2 cellular contexts compared by ENCODE assay signal in genomic region chr12:14281539-14281938, GRCh38.
A peak's percentile ranks its signal among the peaks of the same experiment; 100 is the strongest.
TF ChIP-seq lines count a peak whose summit lies in the region.

No MANE protein-coding gene starts in this region.

TF ChIP-seq in IMR-90, 13 proteins besides CTCF, POLR2A, EP300 and RAD21:
- no peak for TF ChIP-seq MXI1 (IDR thresholded peaks at IDR 0.05; ENCODE audit: borderline replicate concordance, low read depth, low read length)
- no peak for TF ChIP-seq RFX5 (IDR thresholded peaks at IDR 0.05; ENCODE audit: low read depth, low read length)
- TF ChIP-seq CEBPB (IDR thresholded peaks at IDR 0.05; ENCODE audit: low read depth, low read length): no peak
- no peak for TF ChIP-seq FOS (IDR thresholded peaks at IDR 0.05; ENCODE audit: low read depth, low read length)
- TF ChIP-seq, protein P1, sequence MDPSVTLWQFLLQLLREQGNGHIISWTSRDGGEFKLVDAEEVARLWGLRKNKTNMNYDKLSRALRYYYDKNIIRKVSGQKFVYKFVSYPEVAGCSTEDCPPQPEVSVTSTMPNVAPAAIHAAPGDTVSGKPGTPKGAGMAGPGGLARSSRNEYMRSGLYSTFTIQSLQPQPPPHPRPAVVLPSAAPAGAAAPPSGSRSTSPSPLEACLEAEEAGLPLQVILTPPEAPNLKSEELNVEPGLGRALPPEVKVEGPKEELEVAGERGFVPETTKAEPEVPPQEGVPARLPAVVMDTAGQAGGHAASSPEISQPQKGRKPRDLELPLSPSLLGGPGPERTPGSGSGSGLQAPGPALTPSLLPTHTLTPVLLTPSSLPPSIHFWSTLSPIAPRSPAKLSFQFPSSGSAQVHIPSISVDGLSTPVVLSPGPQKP (IDR thresholded peaks at IDR 0.05; ENCODE audit: borderline replicate concordance, low read depth, low read length): no peak
- TF ChIP-seq NFE2L2 (IDR thresholded peaks at IDR 0.05; ENCODE audit: low read depth, low read length): no peak
- TF ChIP-seq SMC3 (IDR thresholded peaks at IDR 0.05; ENCODE audit: low read depth, low read length): no peak
- no peak for TF ChIP-seq BHLHE40 (IDR thresholded peaks at IDR 0.05; ENCODE audit: low read depth, low read length)
- no peak for TF ChIP-seq RCOR1 (IDR thresholded peaks at IDR 0.05; ENCODE audit: insufficient replicate concordance, low read length)
- TF ChIP-seq CHD1 (IDR thresholded peaks at IDR 0.05; ENCODE audit: low read depth, low read length): no peak
- no peak for TF ChIP-seq MAFK (IDR thresholded peaks at IDR 0.05; ENCODE audit: low read depth, low read length)
- no peak for TF ChIP-seq MAZ (IDR thresholded peaks at IDR 0.05; ENCODE audit: borderline replicate concordance, low read depth, low read length)
- no peak for TF ChIP-seq USF2 (IDR thresholded peaks at IDR 0.05; ENCODE audit: low read depth, low read length)
TF ChIP-seq in IMR-90: peak in this region for 0.

TF ChIP-seq in K562, 482 proteins besides CTCF, POLR2A, EP300 and RAD21:
- TF ChIP-seq SMARCA4 (IDR thresholded peaks at IDR 0.05) (0 out of 2 replicates have a peak, but pooled peaks have one; percentile 29), MNT (conservative IDR thresholded peaks at IDR 0.05) (no peak), CBFA2T3 (IDR thresholded peaks at IDR 0.05) (peak; percentile 70), TAL1 (IDR thresholded peaks at IDR 0.05) (peak; percentile 60), ARID1B (IDR thresholded peaks at IDR 0.05) (peak; percentile 66), TEAD4 (IDR thresholded peaks at IDR 0.05; ENCODE audit: low read length) (peak; percentile 60), TEAD4 (CRISPR knock-in tag; IDR thresholded peaks at IDR 0.05; ENCODE audit: borderline replicate concordance) (no peak), CBFA2T2 (conservative IDR thresholded peaks at IDR 0.05) (peak; percentile 49; the same call in 1 of the 2 replicates), TRIM24 (IDR thresholded peaks at IDR 0.05) (peak; percentile 43 to 54; a peak in 2 of 4 replicates), FOSL1 (tag; conservative IDR thresholded peaks at IDR 0.05) (0 out of 2 replicates have a peak, but pooled peaks have one; percentile 23), NFE2 (IDR thresholded peaks at IDR 0.05; ENCODE audit: low read depth) (peak; percentile 38), DPF2 (IDR thresholded peaks at IDR 0.05) (0 out of 2 replicates have a peak, but pooled peaks have one; percentile 29)
- TF ChIP-seq, protein P2, sequence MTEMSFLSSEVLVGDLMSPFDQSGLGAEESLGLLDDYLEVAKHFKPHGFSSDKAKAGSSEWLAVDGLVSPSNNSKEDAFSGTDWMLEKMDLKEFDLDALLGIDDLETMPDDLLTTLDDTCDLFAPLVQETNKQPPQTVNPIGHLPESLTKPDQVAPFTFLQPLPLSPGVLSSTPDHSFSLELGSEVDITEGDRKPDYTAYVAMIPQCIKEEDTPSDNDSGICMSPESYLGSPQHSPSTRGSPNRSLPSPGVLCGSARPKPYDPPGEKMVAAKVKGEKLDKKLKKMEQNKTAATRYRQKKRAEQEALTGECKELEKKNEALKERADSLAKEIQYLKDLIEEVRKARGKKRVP (CRISPR knock-in tag; IDR thresholded peaks at IDR 0.05): no peak
- TF ChIP-seq, protein P3, sequence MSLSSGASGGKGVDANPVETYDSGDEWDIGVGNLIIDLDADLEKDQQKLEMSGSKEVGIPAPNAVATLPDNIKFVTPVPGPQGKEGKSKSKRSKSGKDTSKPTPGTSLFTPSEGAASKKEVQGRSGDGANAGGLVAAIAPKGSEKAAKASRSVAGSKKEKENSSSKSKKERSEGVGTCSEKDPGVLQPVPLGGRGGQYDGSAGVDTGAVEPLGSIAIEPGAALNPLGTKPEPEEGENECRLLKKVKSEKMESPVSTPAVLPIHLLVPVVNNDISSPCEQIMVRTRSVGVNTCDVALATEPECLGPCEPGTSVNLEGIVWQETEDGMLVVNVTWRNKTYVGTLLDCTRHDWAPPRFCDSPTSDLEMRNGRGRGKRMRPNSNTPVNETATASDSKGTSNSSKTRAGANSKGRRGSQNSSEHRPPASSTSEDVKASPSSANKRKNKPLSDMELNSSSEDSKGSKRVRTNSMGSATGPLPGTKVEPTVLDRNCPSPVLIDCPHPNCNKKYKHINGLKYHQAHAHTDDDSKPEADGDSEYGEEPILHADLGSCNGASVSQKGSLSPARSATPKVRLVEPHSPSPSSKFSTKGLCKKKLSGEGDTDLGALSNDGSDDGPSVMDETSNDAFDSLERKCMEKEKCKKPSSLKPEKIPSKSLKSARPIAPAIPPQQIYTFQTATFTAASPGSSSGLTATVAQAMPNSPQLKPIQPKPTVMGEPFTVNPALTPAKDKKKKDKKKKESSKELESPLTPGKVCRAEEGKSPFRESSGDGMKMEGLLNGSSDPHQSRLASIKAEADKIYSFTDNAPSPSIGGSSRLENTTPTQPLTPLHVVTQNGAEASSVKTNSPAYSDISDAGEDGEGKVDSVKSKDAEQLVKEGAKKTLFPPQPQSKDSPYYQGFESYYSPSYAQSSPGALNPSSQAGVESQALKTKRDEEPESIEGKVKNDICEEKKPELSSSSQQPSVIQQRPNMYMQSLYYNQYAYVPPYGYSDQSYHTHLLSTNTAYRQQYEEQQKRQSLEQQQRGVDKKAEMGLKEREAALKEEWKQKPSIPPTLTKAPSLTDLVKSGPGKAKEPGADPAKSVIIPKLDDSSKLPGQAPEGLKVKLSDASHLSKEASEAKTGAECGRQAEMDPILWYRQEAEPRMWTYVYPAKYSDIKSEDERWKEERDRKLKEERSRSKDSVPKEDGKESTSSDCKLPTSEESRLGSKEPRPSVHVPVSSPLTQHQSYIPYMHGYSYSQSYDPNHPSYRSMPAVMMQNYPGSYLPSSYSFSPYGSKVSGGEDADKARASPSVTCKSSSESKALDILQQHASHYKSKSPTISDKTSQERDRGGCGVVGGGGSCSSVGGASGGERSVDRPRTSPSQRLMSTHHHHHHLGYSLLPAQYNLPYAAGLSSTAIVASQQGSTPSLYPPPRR (CRISPR knock-in tag; IDR thresholded peaks at IDR 0.05; ENCODE audit: borderline replicate concordance): no peak
